ENCODE assay signal across 30 cellular contexts in the genomic region with DNA sequence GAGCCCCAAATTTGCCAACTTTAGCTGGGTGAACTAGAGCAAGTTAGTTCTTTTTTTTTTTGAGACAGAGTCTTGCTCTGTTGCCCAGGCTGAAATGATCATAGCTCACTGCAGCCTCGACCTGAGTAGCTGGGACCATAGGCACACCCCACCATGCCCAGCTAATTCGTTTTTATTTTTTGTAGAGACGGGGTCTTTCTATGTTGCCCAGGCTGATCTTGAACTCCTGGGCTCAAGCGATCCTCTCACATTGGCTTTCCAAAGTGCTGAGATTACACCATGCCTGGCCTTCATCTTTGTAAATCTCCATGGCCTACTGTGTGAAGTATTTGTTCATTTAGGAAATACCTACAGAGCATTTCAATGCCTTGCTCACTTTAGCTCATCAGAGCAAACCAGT.
DNase-seq lines count a peak whose midpoint lies in the region; ATAC-seq and TF ChIP-seq lines count a peak whose summit lies in the region.
"Had no signal": no experiment of that assay in that cellular context is flagged by ENCODE, and none has a peak within 500 bp of the region (broad histone marks: within the 10 kb centered on the region; RNA-seq: fewer than 3 reads in every experiment).

No MANE protein-coding gene starts in this region.

- H3K9me3 Mint-ChIP-seq in GM23338 (no peaks in the 10 kb centered on the region), WTC11 (no peaks in the 10 kb centered on the region)
- H3K9me3 Mint-ChIP-seq in activated CD4-positive, alpha-beta memory T cell treated with anti-CD3 and anti-CD28 coated beads for 36 hours: no peaks in the 10 kb centered on the region
- H3K9me3 Mint-ChIP-seq: activated CD4-positive, alpha-beta memory T cell treated with anti-CD3 and anti-CD28 coated beads, Interleukin-2, amount 10 ng/mL, durations not matched to agents 7 days and 5 days; activated T-helper 1 cell treated with anti-CD3 and anti-CD28 coated beads, Interleukin-12 subunit alpha, Interleukin-12 subunit beta, Interleukin-2, Interleukin-4 antibody, amounts not matched to agents 30 ng/mL and 10 ng/mL and 1 ng/mL, durations not matched to agents 14 hours and 24 hours and 36 hours; endodermal cell; neural crest cell; T-helper 2 cell treated with Interferon-gamma antibody and Interleukin-4, amounts not matched to agents 5 μg/mL and 100 μg/mL, for 36 hours had no signal

- H3K36me3 Mint-ChIP-seq in GM23338 (ENCODE audit: low read depth): no peaks in the 10 kb centered on the region; the same call in 2 of the 3 replicates
- H3K36me3 Mint-ChIP-seq in WTC11: no peaks in the 10 kb centered on the region
- no peaks in the 10 kb centered on the region for H3K36me3 Mint-ChIP-seq in activated CD4-positive, alpha-beta memory T cell treated with anti-CD3 and anti-CD28 coated beads for 36 hours

- in situ Hi-C loops in transverse colon (cut with MboI; ENCODE audit: low pct_ligation_motif_present in 1 of 4, low pct_unique_long_range_greater_than_20kb in 1 of 4, low sequenced_read_pairs in 3 of 4): no loop called here

- TF ChIP-seq POLR2A in transverse colon (IDR thresholded peaks at IDR 0.05): no peak
- no peak for TF ChIP-seq POLR2A in upper lobe of left lung (IDR thresholded peaks at IDR 0.05)

- H3K4me1 Mint-ChIP-seq in GM23338: peaks cover 11% of the 10 kb centered on the region
- peaks cover 12% of the 10 kb centered on the region for H3K4me1 Mint-ChIP-seq in WTC11
- no peaks in the 10 kb centered on the region for H3K4me1 Mint-ChIP-seq in activated CD4-positive, alpha-beta memory T cell treated with anti-CD3 and anti-CD28 coated beads for 36 hours (ENCODE audit: low read depth)
- H3K4me1 Mint-ChIP-seq: activated CD4-positive, alpha-beta memory T cell treated with anti-CD3 and anti-CD28 coated beads, Interleukin-2, amount 10 ng/mL, durations not matched to agents 7 days and 5 days; neural crest cell had no signal

- H3F3A ChIP-seq in GM23338 (replicated peaks; ENCODE audit: low read depth): 0 out of 2 replicates have a peak, but pooled peaks cover 5% of the 10 kb centered on the region

- POLR2A ChIA-PET in WTC11 (lab: Charles Lee): no interaction called here
- POLR2A ChIA-PET in activated CD4-positive, alpha-beta memory T cell treated with anti-CD3 and anti-CD28 coated beads for 36 hours (lab: Charles Lee): no interaction called here

- H3K4me3 ChIP-seq in GM23338 (no peak overlapping the region), iPS-15b (ENCODE audit: low read depth, low read length) (no peak overlapping the region), transverse colon (no peak overlapping the region), upper lobe of left lung (no peak overlapping the region), left ventricle myocardium inferior (no peak overlapping the region)
- H3K4me3 ChIP-seq: HAP-1, right atrium auricular region, stomach, thyroid gland had no signal

- H3K4me3 Mint-ChIP-seq in GM23338: no peak overlapping the region
- no peak overlapping the region for H3K4me3 Mint-ChIP-seq in WTC11
- no peak overlapping the region for H3K4me3 Mint-ChIP-seq in activated CD4-positive, alpha-beta memory T cell treated with anti-CD3 and anti-CD28 coated beads for 36 hours
- H3K4me3 Mint-ChIP-seq: activated CD4-positive, alpha-beta memory T cell treated with anti-CD3 and anti-CD28 coated beads, Interleukin-2, amount 10 ng/mL, durations not matched to agents 7 days and 5 days; activated T-helper 1 cell treated with anti-CD3 and anti-CD28 coated beads, Interleukin-12 subunit alpha, Interleukin-12 subunit beta, Interleukin-2, Interleukin-4 antibody, amounts not matched to agents 30 ng/mL and 10 ng/mL and 1 ng/mL, durations not matched to agents 14 hours and 24 hours and 36 hours; endodermal cell; neural crest cell; T-helper 2 cell treated with Interferon-gamma antibody and Interleukin-4, amounts not matched to agents 5 μg/mL and 100 μg/mL, for 36 hours had no signal

- CTCF ChIA-PET in WTC11 (lab: Charles Lee): interaction anchor here (0.8 to 1.9 kb wide), 5 partner anchors 22 to 193 kb away, joined by 3 to 7 read pairs (median 4); no protein-coding TSS in a partner anchor
- CTCF ChIA-PET in activated CD4-positive, alpha-beta memory T cell treated with anti-CD3 and anti-CD28 coated beads for 36 hours (lab: Charles Lee): no interaction called here

- no peak overlapping the region for H3K27ac Mint-ChIP-seq in GM23338
- H3K27ac Mint-ChIP-seq in WTC11: no peak overlapping the region
- no peak overlapping the region for H3K27ac Mint-ChIP-seq in activated CD4-positive, alpha-beta memory T cell treated with anti-CD3 and anti-CD28 coated beads for 36 hours
- H3K27ac Mint-ChIP-seq: activated CD4-positive, alpha-beta memory T cell treated with anti-CD3 and anti-CD28 coated beads, Interleukin-2, amount 10 ng/mL, durations not matched to agents 7 days and 5 days; activated T-helper 1 cell treated with anti-CD3 and anti-CD28 coated beads, Interleukin-12 subunit alpha, Interleukin-12 subunit beta, Interleukin-2, Interleukin-4 antibody, amounts not matched to agents 30 ng/mL and 10 ng/mL and 1 ng/mL, durations not matched to agents 14 hours and 24 hours and 36 hours; T-helper 2 cell treated with Interferon-gamma antibody and Interleukin-4, amounts not matched to agents 5 μg/mL and 100 μg/mL, for 36 hours had no signal

- WGBS in transverse colon (ENCODE audit: low coverage in 1 of 2), 2 donors: 84 to 91% methylated on average over 4 of the region's 4 CpGs
- WGBS in upper lobe of left lung, 2 donors: 88 to 93% methylated on average over 4 of the region's 4 CpGs

- H2AFZ ChIP-seq in GM23338: no peak overlapping the region

- DNase-seq in GM23338 (ENCODE audit: low spot score): no peak
- no peak for DNase-seq in WTC11 (ENCODE audit: low spot score)
- no peak for DNase-seq in transverse colon
- no peak for DNase-seq in activated CD4-positive, alpha-beta memory T cell treated with anti-CD3 and anti-CD28 coated beads for 36 hours
- DNase-seq in upper lobe of left lung: no peak
- DNase-seq in stimulated activated naive CD4-positive, alpha-beta T cell treated with Interleukin-2 at 50 U/mL for 16 hours (lab: John Stamatoyannopoulos, UW): no peak
- DNase-seq in left ventricle myocardium inferior: no peak
- DNase-seq: activated CD4-positive, alpha-beta memory T cell treated with anti-CD3 and anti-CD28 coated beads, Interleukin-2, amount 10 ng/mL, durations not matched to agents 7 days and 5 days; activated CD4-positive, alpha-beta T cell treated with anti-CD3 and anti-CD28 coated beads for 1 hour; activated CD8-positive, alpha-beta memory T cell treated with anti-CD3 and anti-CD28 coated beads, Interleukin-2, amount 50 U/mL, for 4 hours; activated naive CD4-positive, alpha-beta T cell treated with Interleukin-2 at 50 U/mL for 16 hours; central memory CD4-positive, alpha-beta T cell; dermis blood vessel endothelial cell; endodermal cell; foreskin melanocyte; left colon; NCI-H1092; NCI-H1694 treated with DMSO at 0.1 percent for 48 hours; NCI-H748 treated with DMSO at 0.1 percent for 48 hours; SIG-M5; stimulated activated CD4-positive, alpha-beta T cell treated with anti-CD3 and anti-CD28 coated beads, Interleukin-2, amount 100 ng/mL, for 24 hours; stomach; thyroid gland had no signal

- no peaks in the 10 kb centered on the region for H3K27me3 ChIP-seq in GM23338 (ENCODE audit: insufficient read depth)
- no peaks in the 10 kb centered on the region for H3K27me3 ChIP-seq in iPS-15b (ENCODE audit: control insufficient read depth, insufficient read depth, low read length)
- no peaks in the 10 kb centered on the region for H3K27me3 ChIP-seq in transverse colon
- H3K27me3 ChIP-seq in upper lobe of left lung: no peaks in the 10 kb centered on the region
- no peaks in the 10 kb centered on the region for H3K27me3 ChIP-seq in left ventricle myocardium inferior (ENCODE audit: low read depth)
- H3K27me3 ChIP-seq: right atrium auricular region, stomach, thyroid gland had no signal

- H3K9ac ChIP-seq in iPS-15b (ENCODE audit: low read depth, low read length): peak overlapping the region; percentile 47

- H3K27me3 Mint-ChIP-seq in GM23338 (ENCODE audit: insufficient read depth, low read depth, poor library complexity) (peaks cover 8% of the 10 kb centered on the region), WTC11 (ENCODE audit: low read depth) (no peaks in the 10 kb centered on the region)
- peaks cover 3% of the 10 kb centered on the region for H3K27me3 Mint-ChIP-seq in activated CD4-positive, alpha-beta memory T cell treated with anti-CD3 and anti-CD28 coated beads for 36 hours

- intact Hi-C loops in transverse colon (cut with DNase I; ENCODE audit: low total_unique reads): no loop called here
- intact Hi-C loops in activated CD4-positive, alpha-beta memory T cell treated with anti-CD3 and anti-CD28 coated beads for 36 hours (cut with micrococcal nuclease): no loop called here
- intact Hi-C loops in left ventricle myocardium inferior (cut with micrococcal nuclease): no loop called here

- no peak for ATAC-seq in GM23338
- ATAC-seq in WTC11: no peak
- ATAC-seq in upper lobe of left lung (ENCODE audit: low FRiP score in 2 of 2): no peak
- ATAC-seq: Panc1 had no signal

- H3K4me1 ChIP-seq in GM23338 (ENCODE audit: insufficient read depth): peaks cover 12% of the 10 kb centered on the region
- H3K4me1 ChIP-seq in iPS-15b (ENCODE audit: control insufficient read depth, insufficient read depth, low read length): peaks cover 6% of the 10 kb centered on the region
- H3K4me1 ChIP-seq in transverse colon: peaks cover 0 to 13% (median 6%) of the 10 kb centered on the region in 4 donors
- no peaks in the 10 kb centered on the region for H3K4me1 ChIP-seq in upper lobe of left lung
- peaks cover 7% of the 10 kb centered on the region for H3K4me1 ChIP-seq in left ventricle myocardium inferior
- H3K4me1 ChIP-seq: HAP-1, thyroid gland had no signal

- TF ChIP-seq CTCF in GM23338 (conservative IDR thresholded peaks at IDR 0.05; ENCODE audit: low read depth in 2 of 2) (no peak), WTC11 (IDR thresholded peaks at IDR 0.05) (no peak), transverse colon (IDR thresholded peaks at IDR 0.05) (no peak), upper lobe of left lung (IDR thresholded peaks at IDR 0.05) (no peak), left ventricle myocardium inferior (IDR thresholded peaks at IDR 0.05; ENCODE audit: borderline replicate concordance) (no peak)

- no peaks in the 10 kb centered on the region for H3K79me2 ChIP-seq in GM23338 (replicated peaks; ENCODE audit: insufficient read depth)

- H3K9me3 ChIP-seq in iPS-15b (ENCODE audit: control insufficient read depth, insufficient read depth, low read length) (no peaks in the 10 kb centered on the region), transverse colon (no peaks in the 10 kb centered on the region), upper lobe of left lung (no peaks in the 10 kb centered on the region), left ventricle myocardium inferior (replicated peaks) (no peaks in the 10 kb centered on the region)
- H3K9me3 ChIP-seq: HAP-1, right atrium auricular region, stomach, thyroid gland had no signal

- H3K27ac ChIP-seq in GM23338 (ENCODE audit: low read depth) (peak overlapping the region; percentile 16; the same call in 1 of the 2 replicates), transverse colon (peak overlapping the region in 3 of 4 donors; percentile 43 to 51 (median 51)), upper lobe of left lung (peak overlapping the region in 1 of 4 donors; percentile 26), left ventricle myocardium inferior (replicated peaks) (no peak overlapping the region)
- H3K27ac ChIP-seq: right atrium auricular region, thyroid gland had no signal

- peak overlapping the region; percentile 33; the same call in 1 of the 2 replicates for H3K4me2 ChIP-seq in GM23338

- H3K9me2 ChIP-seq in GM23338 (ENCODE audit: insufficient read depth): peaks cover 6% of the 10 kb centered on the region; the same call in 1 of the 2 replicates

- no peaks in the 10 kb centered on the region for H4K20me1 ChIP-seq in GM23338 (replicated peaks; ENCODE audit: insufficient read depth)

- TF ChIP-seq EP300 in transverse colon (IDR thresholded peaks at IDR 0.05; ENCODE audit: low read depth) (no peak), upper lobe of left lung (IDR thresholded peaks at IDR 0.05) (no peak)

- H3K36me3 ChIP-seq in GM23338 (ENCODE audit: insufficient read depth) (no peaks in the 10 kb centered on the region), iPS-15b (ENCODE audit: control insufficient read depth, insufficient read depth, low read length) (no peaks in the 10 kb centered on the region), transverse colon (no peaks in the 10 kb centered on the region), upper lobe of left lung (no peaks in the 10 kb centered on the region), left ventricle myocardium inferior (no peaks in the 10 kb centered on the region)
- H3K36me3 ChIP-seq: HAP-1, right atrium auricular region, stomach, thyroid gland had no signal
